1 cellular context compared by ENCODE assay signal in the genomic region with DNA sequence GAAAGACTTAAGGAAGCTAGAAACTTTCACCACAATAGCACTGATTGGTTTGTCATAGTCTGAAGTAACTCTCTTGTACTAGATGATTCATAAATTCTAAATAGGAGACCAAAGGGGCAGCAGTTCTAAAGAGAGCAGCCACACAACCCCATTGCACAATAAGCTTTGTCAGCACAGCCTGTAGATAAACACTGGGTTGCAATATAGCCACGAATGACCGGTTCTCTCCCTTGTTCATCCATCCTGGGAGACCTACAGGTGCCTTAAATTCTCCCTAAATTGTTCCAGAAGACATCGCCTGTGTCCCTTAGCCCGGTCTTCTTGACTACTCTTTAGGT.
TF ChIP-seq lines count a peak whose summit lies in the region.

No MANE protein-coding gene starts in this region.

TF ChIP-seq in liver, 16 proteins besides CTCF, POLR2A, EP300 and RAD21 (continued from another document):
- TF ChIP-seq, protein P1, sequence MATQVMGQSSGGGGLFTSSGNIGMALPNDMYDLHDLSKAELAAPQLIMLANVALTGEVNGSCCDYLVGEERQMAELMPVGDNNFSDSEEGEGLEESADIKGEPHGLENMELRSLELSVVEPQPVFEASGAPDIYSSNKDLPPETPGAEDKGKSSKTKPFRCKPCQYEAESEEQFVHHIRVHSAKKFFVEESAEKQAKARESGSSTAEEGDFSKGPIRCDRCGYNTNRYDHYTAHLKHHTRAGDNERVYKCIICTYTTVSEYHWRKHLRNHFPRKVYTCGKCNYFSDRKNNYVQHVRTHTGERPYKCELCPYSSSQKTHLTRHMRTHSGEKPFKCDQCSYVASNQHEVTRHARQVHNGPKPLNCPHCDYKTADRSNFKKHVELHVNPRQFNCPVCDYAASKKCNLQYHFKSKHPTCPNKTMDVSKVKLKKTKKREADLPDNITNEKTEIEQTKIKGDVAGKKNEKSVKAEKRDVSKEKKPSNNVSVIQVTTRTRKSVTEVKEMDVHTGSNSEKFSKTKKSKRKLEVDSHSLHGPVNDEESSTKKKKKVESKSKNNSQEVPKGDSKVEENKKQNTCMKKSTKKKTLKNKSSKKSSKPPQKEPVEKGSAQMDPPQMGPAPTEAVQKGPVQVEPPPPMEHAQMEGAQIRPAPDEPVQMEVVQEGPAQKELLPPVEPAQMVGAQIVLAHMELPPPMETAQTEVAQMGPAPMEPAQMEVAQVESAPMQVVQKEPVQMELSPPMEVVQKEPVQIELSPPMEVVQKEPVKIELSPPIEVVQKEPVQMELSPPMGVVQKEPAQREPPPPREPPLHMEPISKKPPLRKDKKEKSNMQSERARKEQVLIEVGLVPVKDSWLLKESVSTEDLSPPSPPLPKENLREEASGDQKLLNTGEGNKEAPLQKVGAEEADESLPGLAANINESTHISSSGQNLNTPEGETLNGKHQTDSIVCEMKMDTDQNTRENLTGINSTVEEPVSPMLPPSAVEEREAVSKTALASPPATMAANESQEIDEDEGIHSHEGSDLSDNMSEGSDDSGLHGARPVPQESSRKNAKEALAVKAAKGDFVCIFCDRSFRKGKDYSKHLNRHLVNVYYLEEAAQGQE (IDR thresholded peaks at IDR 0.05): no peak
- TF ChIP-seq FOXA2 (IDR thresholded peaks at IDR 0.05) (peak; percentile 30), YY1 (IDR thresholded peaks at IDR 0.05) (no peak)
- TF ChIP-seq, protein P2, sequence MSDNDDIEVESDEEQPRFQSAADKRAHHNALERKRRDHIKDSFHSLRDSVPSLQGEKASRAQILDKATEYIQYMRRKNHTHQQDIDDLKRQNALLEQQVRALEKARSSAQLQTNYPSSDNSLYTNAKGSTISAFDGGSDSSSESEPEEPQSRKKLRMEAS (IDR thresholded peaks at IDR 0.05): no peak
- TF ChIP-seq, protein P3, sequence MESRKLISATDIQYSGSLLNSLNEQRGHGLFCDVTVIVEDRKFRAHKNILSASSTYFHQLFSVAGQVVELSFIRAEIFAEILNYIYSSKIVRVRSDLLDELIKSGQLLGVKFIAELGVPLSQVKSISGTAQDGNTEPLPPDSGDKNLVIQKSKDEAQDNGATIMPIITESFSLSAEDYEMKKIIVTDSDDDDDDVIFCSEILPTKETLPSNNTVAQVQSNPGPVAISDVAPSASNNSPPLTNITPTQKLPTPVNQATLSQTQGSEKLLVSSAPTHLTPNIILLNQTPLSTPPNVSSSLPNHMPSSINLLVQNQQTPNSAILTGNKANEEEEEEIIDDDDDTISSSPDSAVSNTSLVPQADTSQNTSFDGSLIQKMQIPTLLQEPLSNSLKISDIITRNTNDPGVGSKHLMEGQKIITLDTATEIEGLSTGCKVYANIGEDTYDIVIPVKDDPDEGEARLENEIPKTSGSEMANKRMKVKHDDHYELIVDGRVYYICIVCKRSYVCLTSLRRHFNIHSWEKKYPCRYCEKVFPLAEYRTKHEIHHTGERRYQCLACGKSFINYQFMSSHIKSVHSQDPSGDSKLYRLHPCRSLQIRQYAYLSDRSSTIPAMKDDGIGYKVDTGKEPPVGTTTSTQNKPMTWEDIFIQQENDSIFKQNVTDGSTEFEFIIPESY (IDR thresholded peaks at IDR 0.05): no peak
